Comparison of ENCODE assay signal across 12 cellular contexts in genomic region chrX:104122829-104123228, GRCh38. TPM values are rescaled to one million over a fixed set of nuclear protein-coding genes. Genes with fewer than 3 reads are reported as not detected.
DNase-seq lines count a peak whose midpoint lies in the region; ATAC-seq and TF ChIP-seq lines count a peak whose summit lies in the region.
"Had no signal": no experiment of that assay in that cellular context is flagged by ENCODE, and none has a peak within 500 bp of the region (broad histone marks: within the 10 kb centered on the region; RNA-seq: fewer than 3 reads in every experiment).

No MANE protein-coding gene starts in this region.

- no peaks in the 10 kb centered on the region for H3K9me3 Mint-ChIP-seq in activated T-cell treated with anti-CD3 and anti-CD28 coated beads, Interleukin-2, amount 50 U/mL, for 72 hours
- H3K9me3 Mint-ChIP-seq in activated CD8-positive, alpha-beta T cell treated with anti-CD3 and anti-CD28 coated beads for 36 hours, result no peaks in the 10 kb centered on the region
- H3K9me3 Mint-ChIP-seq in stimulated activated naive CD8-positive, alpha-beta T cell treated with anti-CD3 and anti-CD28 coated beads, Interleukin-15, amount 100 ng/mL, for 72 hours, result no peaks in the 10 kb centered on the region

- H3K27ac Mint-ChIP-seq in activated T-cell treated with anti-CD3 and anti-CD28 coated beads, Interleukin-2, amount 50 U/mL, for 72 hours, result peak overlapping the region; percentile 77
- peak overlapping the region; percentile 84 for H3K27ac Mint-ChIP-seq in activated CD8-positive, alpha-beta T cell treated with anti-CD3 and anti-CD28 coated beads for 36 hours
- H3K27ac Mint-ChIP-seq in stimulated activated naive CD8-positive, alpha-beta T cell treated with anti-CD3 and anti-CD28 coated beads, Interleukin-15, amount 100 ng/mL, for 72 hours, result peak overlapping the region; percentile 59 to 90

- no peak for DNase-seq in activated T-cell treated with anti-CD3 and anti-CD28 coated beads, Interleukin-2, amount 50 U/mL, for 72 hours
- DNase-seq in activated T-cell treated with anti-CD3 and anti-CD28 coated beads, Interleukin-2, amount 50 U/mL, for 48 hours, result no peak
- DNase-seq in activated CD8-positive, alpha-beta T cell treated with anti-CD3 and anti-CD28 coated beads for 36 hours, result peak; percentile 19
- DNase-seq in stimulated activated naive CD8-positive, alpha-beta T cell treated with anti-CD3 and anti-CD28 coated beads, Interleukin-15, amount 100 ng/mL, for 72 hours, result no peak
- DNase-seq in substantia nigra (lab: John Stamatoyannopoulos, UW), result no peak
- DNase-seq in H4 (ENCODE audit: low spot score), result no peak
- DNase-seq: head of caudate nucleus, left cardiac atrium, NCI-H2029 treated with DMSO at 0.1 percent for 48 hours, spleen had no signal

- peaks cover 36% of the 10 kb centered on the region for H3K4me1 Mint-ChIP-seq in activated T-cell treated with anti-CD3 and anti-CD28 coated beads, Interleukin-2, amount 50 U/mL, for 72 hours (ENCODE audit: low read depth)
- H3K4me1 Mint-ChIP-seq in activated CD8-positive, alpha-beta T cell treated with anti-CD3 and anti-CD28 coated beads for 36 hours (ENCODE audit: low read depth), result peaks cover 51% of the 10 kb centered on the region
- peaks cover 43% of the 10 kb centered on the region for H3K4me1 Mint-ChIP-seq in stimulated activated naive CD8-positive, alpha-beta T cell treated with anti-CD3 and anti-CD28 coated beads, Interleukin-15, amount 100 ng/mL, for 72 hours

- peak; percentile 95 to 97 for ATAC-seq in activated T-cell treated with anti-CD3 and anti-CD28 coated beads, Interleukin-2, amount 50 U/mL, for 72 hours (replicated peaks in 1 of 2)
- ATAC-seq in HG03432 (IDR thresholded peaks at IDR 0.05; ENCODE audit: unreplicated experiment) (peak; percentile 46), HG03159 (IDR thresholded peaks at IDR 0.05; ENCODE audit: unreplicated experiment) (no peak)
- peak; percentile 91 for ATAC-seq in activated CD8-positive, alpha-beta T cell treated with anti-CD3 and anti-CD28 coated beads for 36 hours
- ATAC-seq in stimulated activated naive CD8-positive, alpha-beta T cell treated with anti-CD3 and anti-CD28 coated beads, Interleukin-15, amount 100 ng/mL, for 72 hours, result peak; percentile 97
- ATAC-seq: left cardiac atrium had no signal

- no peak for TF ChIP-seq CTCF in activated CD8-positive, alpha-beta T cell treated with anti-CD3 and anti-CD28 coated beads for 36 hours (IDR thresholded peaks at IDR 0.05)

- CTCF ChIA-PET in activated CD8-positive, alpha-beta T cell treated with anti-CD3 and anti-CD28 coated beads for 36 hours (lab: Charles Lee), result interaction anchor here (1.7 kb wide), 1 partner anchor 9 kb away, joined by 13 read pairs; no protein-coding TSS in a partner anchor

- no peak overlapping the region for H3K27ac ChIP-seq in substantia nigra (ENCODE audit: low read depth, low read length, poor library complexity, severe bottlenecking)

- H3K4me3 Mint-ChIP-seq in activated T-cell treated with anti-CD3 and anti-CD28 coated beads, Interleukin-2, amount 50 U/mL, for 72 hours, result peak overlapping the region; percentile 20 to 70
- no peak overlapping the region for H3K4me3 Mint-ChIP-seq in activated CD8-positive, alpha-beta T cell treated with anti-CD3 and anti-CD28 coated beads for 36 hours
- peak overlapping the region; percentile 58 to 66 for H3K4me3 Mint-ChIP-seq in stimulated activated naive CD8-positive, alpha-beta T cell treated with anti-CD3 and anti-CD28 coated beads, Interleukin-15, amount 100 ng/mL, for 72 hours

- POLR2A ChIA-PET in activated CD8-positive, alpha-beta T cell treated with anti-CD3 and anti-CD28 coated beads for 36 hours (lab: Charles Lee), result interaction anchor here (2.1 kb wide), 1 partner anchor 10 kb away, joined by 9 read pairs; the partner anchor contains the start of gene ZCCHC18

- peaks cover 8% of the 10 kb centered on the region for H3K27me3 Mint-ChIP-seq in activated T-cell treated with anti-CD3 and anti-CD28 coated beads, Interleukin-2, amount 50 U/mL, for 72 hours (ENCODE audit: low read depth)
- no peaks in the 10 kb centered on the region for H3K27me3 Mint-ChIP-seq in activated CD8-positive, alpha-beta T cell treated with anti-CD3 and anti-CD28 coated beads for 36 hours
- no peaks in the 10 kb centered on the region for H3K27me3 Mint-ChIP-seq in stimulated activated naive CD8-positive, alpha-beta T cell treated with anti-CD3 and anti-CD28 coated beads, Interleukin-15, amount 100 ng/mL, for 72 hours

- intact Hi-C loops in activated CD8-positive, alpha-beta T cell treated with anti-CD3 and anti-CD28 coated beads for 36 hours (cut with micrococcal nuclease), result no loop called here

- no peaks in the 10 kb centered on the region for H3K36me3 Mint-ChIP-seq in activated T-cell treated with anti-CD3 and anti-CD28 coated beads, Interleukin-2, amount 50 U/mL, for 72 hours (ENCODE audit: insufficient read depth in 2 of 2)
- peaks cover 3% of the 10 kb centered on the region for H3K36me3 Mint-ChIP-seq in activated CD8-positive, alpha-beta T cell treated with anti-CD3 and anti-CD28 coated beads for 36 hours (ENCODE audit: low read depth)

RNA-seq across cellular contexts. Expression of gene ZCCHC18, which starts 10.5 kb away (rescaled TPM):
- total RNA-seq in activated T-cell treated with anti-CD3 and anti-CD28 coated beads, Interleukin-2, amount 50 U/mL, for 72 hours, result 1 to 10 TPM; 1.4 to 3.0 TPM
- 1 to 10 TPM; 1.5 to 2.6 TPM for total RNA-seq in activated CD8-positive, alpha-beta T cell treated with anti-CD3 and anti-CD28 coated beads for 36 hours
- 1.5 and 2.1 TPM in 2 replicates for total RNA-seq in H4 (2014; rRNA removed; shearing (Covaris generic))

RNA-seq across cellular contexts. Expression of gene SLC25A53, which starts 34.0 kb away (rescaled TPM):
- 1 to 10 TPM; 3.7 to 3.8 TPM for total RNA-seq in activated T-cell treated with anti-CD3 and anti-CD28 coated beads, Interleukin-2, amount 50 U/mL, for 72 hours
- total RNA-seq in activated CD8-positive, alpha-beta T cell treated with anti-CD3 and anti-CD28 coated beads for 36 hours, result 1 to 10 TPM; 4.4 to 4.7 TPM
- total RNA-seq in H4 (2014; rRNA removed; shearing (Covaris generic)), result 4.1 and 4.4 TPM in 2 replicates

RNA-seq across cellular contexts. Expression of gene FAM199X, which starts 43.4 kb away (rescaled TPM):
- 10 to 100 TPM; 11.8 to 13.5 TPM for total RNA-seq in activated T-cell treated with anti-CD3 and anti-CD28 coated beads, Interleukin-2, amount 50 U/mL, for 72 hours
- 1 to 10 TPM; 6.9 to 8.0 TPM for total RNA-seq in activated CD8-positive, alpha-beta T cell treated with anti-CD3 and anti-CD28 coated beads for 36 hours
- 23.1 and 30.8 TPM in 2 replicates for total RNA-seq in H4 (2014; rRNA removed; shearing (Covaris generic))

RNA-seq across cellular contexts. Expression of gene TMSB15C, which starts 46.8 kb away (rescaled TPM):
- total RNA-seq in activated T-cell treated with anti-CD3 and anti-CD28 coated beads, Interleukin-2, amount 50 U/mL, for 72 hours, result 1 to 10 TPM; 5.4 to 6.0 TPM
- total RNA-seq in activated CD8-positive, alpha-beta T cell treated with anti-CD3 and anti-CD28 coated beads for 36 hours, result 1 to 10 TPM; 2.0 to 3.9 TPM
- 2.2 and 3.5 TPM in 2 replicates for total RNA-seq in H4 (2014; rRNA removed; shearing (Covaris generic))
